ENCODE assay signal across 21 cellular contexts in the genomic region with DNA sequence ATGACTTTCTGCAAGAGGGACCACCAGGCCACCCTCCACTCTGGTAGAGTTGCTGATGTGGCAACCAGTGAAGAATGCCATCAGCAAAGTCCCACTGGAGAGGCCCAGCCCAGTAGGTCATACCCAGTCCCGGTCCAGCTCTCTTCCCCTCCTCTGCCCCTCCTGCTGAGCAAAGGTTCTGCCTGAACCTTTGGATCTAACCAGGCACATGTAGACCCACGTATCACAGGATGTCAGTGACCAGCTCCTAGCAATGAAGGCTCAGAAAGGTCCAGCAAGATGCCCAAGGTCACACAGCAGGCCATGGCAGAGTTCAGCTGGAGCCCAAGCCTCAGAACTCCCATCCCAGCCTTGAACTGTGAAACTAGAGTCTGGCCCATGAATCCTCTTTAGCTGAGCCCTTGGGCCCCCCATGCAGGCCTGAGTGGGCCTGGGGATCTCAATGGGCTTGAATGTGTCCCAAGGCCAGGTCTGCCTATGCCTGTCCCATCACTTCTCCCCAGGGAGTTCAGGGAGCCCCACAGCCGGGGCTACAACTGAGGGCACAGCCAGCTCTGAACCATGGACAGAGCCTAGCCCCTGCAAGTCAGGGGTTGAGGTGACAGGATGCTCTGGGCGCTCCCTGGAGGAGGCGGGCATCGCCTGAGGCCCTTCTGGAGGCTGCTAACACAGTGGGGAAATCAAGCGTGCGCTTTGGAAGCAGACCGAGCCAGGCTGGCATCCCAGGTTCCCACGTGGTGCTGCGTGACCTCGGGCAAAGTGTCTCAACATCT. TPM values are rescaled to one million over a fixed set of nuclear protein-coding genes. Genes with fewer than 3 reads are reported as not detected.
DNase-seq lines count a peak whose midpoint lies in the region; ATAC-seq and TF ChIP-seq lines count a peak whose summit lies in the region.
"Had no signal": no experiment of that assay in that cellular context is flagged by ENCODE, and none has a peak within 500 bp of the region (broad histone marks: within the 10 kb centered on the region; RNA-seq: fewer than 3 reads in every experiment).

No MANE protein-coding gene starts in this region.

- H3K27ac Mint-ChIP-seq in type B pancreatic cell = no peak overlapping the region
- H3K27ac Mint-ChIP-seq in activated naive CD4-positive, alpha-beta T cell treated with anti-CD3 and anti-CD28 coated beads, Interleukin-2, amount 50 U/mL, for 72 hours = no peak overlapping the region
- H3K27ac Mint-ChIP-seq: CD4-positive, CD25-positive, alpha-beta regulatory T cell had no signal

- ATAC-seq in left lobe of liver = no peak
- no peak for ATAC-seq in activated naive CD4-positive, alpha-beta T cell treated with anti-CD3 and anti-CD28 coated beads, Interleukin-2, amount 50 U/mL, for 72 hours
- ATAC-seq: PC-3 had no signal

- no peaks in the 10 kb centered on the region for H3K36me3 Mint-ChIP-seq in type B pancreatic cell
- peaks cover 0 to 27% of the 10 kb centered on the region in 2 donors for H3K36me3 Mint-ChIP-seq in activated naive CD4-positive, alpha-beta T cell treated with anti-CD3 and anti-CD28 coated beads, Interleukin-2, amount 50 U/mL, for 72 hours
- H3K36me3 Mint-ChIP-seq: CD4-positive, CD25-positive, alpha-beta regulatory T cell had no signal

- H3K4me3 ChIP-seq in coronary artery = no peak overlapping the region
- H3K4me3 ChIP-seq: SJCRH30 had no signal

- no peak overlapping the region for H3K4me3 Mint-ChIP-seq in type B pancreatic cell

- H3K4me1 Mint-ChIP-seq in type B pancreatic cell (ENCODE audit: unreplicated experiment) = peaks cover 7% of the 10 kb centered on the region

- H3K27me3 Mint-ChIP-seq in type B pancreatic cell = peaks cover 16% of the 10 kb centered on the region

- no peak overlapping the region for H3K27ac ChIP-seq in coronary artery
- H3K27ac ChIP-seq: KMS-11, SJCRH30 had no signal

- DNase-seq in activated CD8-positive, alpha-beta memory T cell treated with anti-CD3 and anti-CD28 coated beads for 24 hours = peak; percentile 51
- DNase-seq in activated CD8-positive, alpha-beta memory T cell treated with anti-CD3 and anti-CD28 coated beads, Interleukin-2, amount 50 U/mL, for 48 hours = no peak
- peak; percentile 43 for DNase-seq in coronary artery (ENCODE audit: low spot score)
- peak; percentile 40 for DNase-seq in left lobe of liver (ENCODE audit: low spot score)
- DNase-seq in type B pancreatic cell (ENCODE audit: extremely low spot score, unreplicated experiment) = peak; percentile 51
- DNase-seq in activated naive CD4-positive, alpha-beta T cell treated with anti-CD3 and anti-CD28 coated beads, Interleukin-2, amount 50 U/mL, for 72 hours (ENCODE audit: low spot score in 2 of 2) = no peak
- DNase-seq in superior temporal gyrus (ENCODE audit: extremely low spot score) = no peak
- DNase-seq in NCI-H1694 treated with DMSO at 0.1 percent for 48 hours (lab: John Stamatoyannopoulos, UW) = no peak
- DNase-seq: 8988T; CD4-positive, CD25-positive, alpha-beta regulatory T cell; COR-L47; DMS 273 treated with DMSO at 0.1 percent for 48 hours; GDM1; GOT3; MV-4-11; NCI-H187 treated with DMSO at 0.1 percent for 48 hours; NCI-H2227 treated with DMSO at 0.1 percent for 48 hours; NCI-H524; PC-3; SJCRH30 had no signal

- H3K9me3 Mint-ChIP-seq in type B pancreatic cell = peaks cover 4% of the 10 kb centered on the region
- peaks cover 0 to 23% of the 10 kb centered on the region in 2 donors for H3K9me3 Mint-ChIP-seq in activated naive CD4-positive, alpha-beta T cell treated with anti-CD3 and anti-CD28 coated beads, Interleukin-2, amount 50 U/mL, for 72 hours

- TF ChIP-seq CTCF in coronary artery (IDR thresholded peaks at IDR 0.05) (no peak), type B pancreatic cell (conservative IDR thresholded peaks at IDR 0.05) (no peak)

RNA-seq across cellular contexts. Expression of a gene that starts 21.4 kb away (rescaled TPM):
- total RNA-seq in left lobe of liver (not detected), type B pancreatic cell (ENCODE audit: low replicate concordance) (21.2 and 35.5 TPM in 2 replicates)
- not detected for total RNA-seq in activated naive CD4-positive, alpha-beta T cell treated with anti-CD3 and anti-CD28 coated beads, Interleukin-2, amount 50 U/mL, for 72 hours
- total RNA-seq: CD4-positive, CD25-positive, alpha-beta regulatory T cell had no signal

Comparison
In these comparisons a context has a peak if more than half of its experiments do, and no peak if none do; other contexts are left out.
1. DNase-seq: peak in activated CD8-positive, alpha-beta memory T cell treated with anti-CD3 and anti-CD28 coated beads for 24 hours (single experiment), coronary artery (single experiment), left lobe of liver (single experiment) and type B pancreatic cell (single experiment); none in activated CD8-positive, alpha-beta memory T cell treated with anti-CD3 and anti-CD28 coated beads, Interleukin-2, amount 50 U/mL, for 48 hours (single experiment), activated naive CD4-positive, alpha-beta T cell treated with anti-CD3 and anti-CD28 coated beads, Interleukin-2, amount 50 U/mL, for 72 hours (0 of 2), superior temporal gyrus (single experiment) and NCI-H1694 treated with DMSO at 0.1 percent for 48 hours (single experiment).
2. RNA of a gene that starts 21.4 kb away (total RNA-seq): 21.2 to 35.5 TPM in type B pancreatic cell; not detected in left lobe of liver (single experiment) and not detected in activated naive CD4-positive, alpha-beta T cell treated with anti-CD3 and anti-CD28 coated beads, Interleukin-2, amount 50 U/mL, for 72 hours; every median in the first group is over 10 times any median in the second.